ENCODE assay signal across 8 cellular contexts in the genomic region with DNA sequence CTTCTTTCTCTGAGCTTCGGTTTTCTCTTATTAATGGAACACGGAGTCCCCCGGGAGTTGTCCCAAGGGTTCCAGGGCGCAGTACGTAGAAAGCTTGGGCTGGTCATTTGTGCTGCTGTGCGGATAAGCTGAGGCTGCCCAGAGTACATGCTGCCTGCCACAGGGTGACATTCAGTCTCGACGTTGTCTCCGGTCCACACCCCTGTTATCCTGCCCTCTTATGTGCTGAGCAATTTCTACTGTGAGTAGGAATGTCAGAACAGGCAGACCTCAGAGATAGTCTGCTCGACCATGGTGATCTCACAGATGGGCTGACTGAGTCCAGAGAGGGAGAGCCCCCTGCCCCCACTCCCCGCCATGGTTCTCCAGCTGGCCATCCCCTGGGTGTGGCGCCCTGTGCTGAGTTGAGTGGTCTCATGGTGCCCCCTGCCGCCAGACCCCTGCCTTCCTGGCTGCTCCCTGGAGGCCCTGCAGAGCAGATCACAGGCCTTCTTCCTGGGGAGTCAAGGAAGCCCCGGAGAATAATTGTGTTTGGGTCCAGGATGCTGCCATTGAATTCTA.
DNase-seq lines count a peak whose midpoint lies in the region; ATAC-seq and TF ChIP-seq lines count a peak whose summit lies in the region.

No MANE protein-coding gene starts in this region.

- no peaks in the 10 kb centered on the region for H3K9me3 Mint-ChIP-seq in naive thymus-derived CD4-positive, alpha-beta T cell

- no peaks in the 10 kb centered on the region for H3F3A ChIP-seq in OCI-LY1 (ENCODE audit: insufficient read depth, low read length)

- H3K4me3 ChIP-seq in BLaER1 (no peak overlapping the region), OCI-LY1 (ENCODE audit: low read depth, low read length, poor library complexity, severe bottlenecking) (no peak overlapping the region), esophagus muscularis mucosa (no peak overlapping the region)
- no peak overlapping the region for H3K4me3 ChIP-seq in naive thymus-derived CD4-positive, alpha-beta T cell (ENCODE audit: low read length)

- no peak for TF ChIP-seq POLR2A in esophagus muscularis mucosa (IDR thresholded peaks at IDR 0.05; ENCODE audit: low read depth)

- H3K9ac ChIP-seq in BLaER1 (0 out of 2 replicates have a peak overlapping the region, but pooled peaks have one; percentile 61), OCI-LY1 (ENCODE audit: low read length) (no peak overlapping the region)

- peak overlapping the region in 4 of 9 donors; percentile 10 to 83 (median 22) for H3K27ac Mint-ChIP-seq in naive thymus-derived CD4-positive, alpha-beta T cell
- H3K27ac Mint-ChIP-seq in T-helper 17 cell, result no peak overlapping the region

- peak; percentile 68 for TF ChIP-seq CTCF in OCI-LY1 (IDR thresholded peaks at IDR 0.05; ENCODE audit: low read length)
- peak; percentile 36 to 48 (median 40) for TF ChIP-seq CTCF in esophagus muscularis mucosa (IDR thresholded peaks at IDR 0.05)

- peak overlapping the region; percentile 72 for H3K27ac ChIP-seq in BLaER1
- no peak overlapping the region for H3K27ac ChIP-seq in OCI-LY1 (ENCODE audit: low read depth, low read length, poor library complexity, severe bottlenecking)
- peak overlapping the region; percentile 28 to 57 (median 42) for H3K27ac ChIP-seq in esophagus muscularis mucosa (replicated peaks in 1 of 4)
- H3K27ac ChIP-seq in naive thymus-derived CD4-positive, alpha-beta T cell (ENCODE audit: low read depth, low read length), result no peak overlapping the region

- POLR2A ChIA-PET in naive thymus-derived CD4-positive, alpha-beta T cell (lab: Charles Lee), result interaction anchor here (0.6 kb wide), 1 partner anchor 747 kb away, joined by 4 read pairs; no protein-coding TSS in a partner anchor

- H3K9me3 ChIP-seq in BLaER1 (no peaks in the 10 kb centered on the region), OCI-LY1 (ENCODE audit: low read length) (no peaks in the 10 kb centered on the region), esophagus muscularis mucosa (no peaks in the 10 kb centered on the region), T-helper 17 cell (ENCODE audit: control insufficient read depth, low read length, poor library complexity, severe bottlenecking) (no peaks in the 10 kb centered on the region)
- no peaks in the 10 kb centered on the region for H3K9me3 ChIP-seq in naive thymus-derived CD4-positive, alpha-beta T cell (ENCODE audit: control insufficient read depth in 2 of 3, low read length in 3 of 3)

- H3K27me3 ChIP-seq in BLaER1, result no peaks in the 10 kb centered on the region
- H3K27me3 ChIP-seq in OCI-LY1 (ENCODE audit: insufficient read depth, low read length), result no peaks in the 10 kb centered on the region
- no peaks in the 10 kb centered on the region for H3K27me3 ChIP-seq in esophagus muscularis mucosa
- H3K27me3 ChIP-seq in naive thymus-derived CD4-positive, alpha-beta T cell (ENCODE audit: control insufficient read depth in 2 of 2, insufficient read depth in 2 of 2, low read length in 2 of 2), result no peaks in the 10 kb centered on the region

- H3K27me3 Mint-ChIP-seq in naive thymus-derived CD4-positive, alpha-beta T cell, result no peaks in the 10 kb centered on the region
- no peaks in the 10 kb centered on the region for H3K27me3 Mint-ChIP-seq in T-helper 17 cell

- H4K20me1 ChIP-seq in BLaER1 (no peaks in the 10 kb centered on the region), OCI-LY1 (ENCODE audit: insufficient read depth, low read length) (no peaks in the 10 kb centered on the region)

- CTCF ChIA-PET in naive thymus-derived CD4-positive, alpha-beta T cell (lab: Charles Lee), result interaction anchor here (2.3 to 6.0 kb wide), 3 partner anchors 68 to 186 kb away, joined by 9 to 80 read pairs (median 18); a partner anchor contains a TSS

- DNase-seq in esophagus muscularis mucosa (ENCODE audit: extremely low spot score) (no peak), NCI-H2171 (lab: John Stamatoyannopoulos, UW) (no peak), T-helper 17 cell (no peak)
- DNase-seq in naive thymus-derived CD4-positive, alpha-beta T cell, result peak in 1 of 9 donors; percentile 18

- peaks cover 0 to 19% (median 8%) of the 10 kb centered on the region in 5 donors for H3K36me3 Mint-ChIP-seq in naive thymus-derived CD4-positive, alpha-beta T cell
- H3K36me3 Mint-ChIP-seq in T-helper 17 cell (ENCODE audit: low read depth), result no peaks in the 10 kb centered on the region

- H3K79me2 ChIP-seq in OCI-LY1 (ENCODE audit: insufficient read depth, low read length), result no peaks in the 10 kb centered on the region

- H3K36me3 ChIP-seq in BLaER1 (peaks cover 20% of the 10 kb centered on the region), OCI-LY1 (ENCODE audit: insufficient read depth, low read length) (peaks cover 10% of the 10 kb centered on the region), esophagus muscularis mucosa (peaks cover 12 to 32% (median 26%) of the 10 kb centered on the region in 4 donors)
- H3K36me3 ChIP-seq in naive thymus-derived CD4-positive, alpha-beta T cell (ENCODE audit: control insufficient read depth in 2 of 3, insufficient read depth in 3 of 3, low read length in 3 of 3), result peaks cover 0 to 45% (median 0%) of the 10 kb centered on the region in 3 experiments

- H3K4me1 ChIP-seq in BLaER1 (peaks cover 90% of the 10 kb centered on the region), OCI-LY1 (ENCODE audit: insufficient read depth, low read length, severe bottlenecking) (peaks cover 6% of the 10 kb centered on the region), esophagus muscularis mucosa (peaks cover 60 to 78% (median 71%) of the 10 kb centered on the region in 4 donors)
- peaks cover 5 to 8% of the 10 kb centered on the region in 2 donors for H3K4me1 ChIP-seq in naive thymus-derived CD4-positive, alpha-beta T cell (ENCODE audit: control insufficient read depth in 2 of 2, insufficient read depth in 2 of 2, low read length in 2 of 2)

- no peak for TF ChIP-seq EP300 in esophagus muscularis mucosa (IDR thresholded peaks at IDR 0.05)

- 75% methylated on average over 13 of the region's 14 CpGs for WGBS in esophagus muscularis mucosa

- peaks cover 26 to 70% (median 44%) of the 10 kb centered on the region in 7 donors for H3K4me1 Mint-ChIP-seq in naive thymus-derived CD4-positive, alpha-beta T cell
- H3K4me1 Mint-ChIP-seq in T-helper 17 cell, result peaks cover 48% of the 10 kb centered on the region

- ATAC-seq in naive thymus-derived CD4-positive, alpha-beta T cell, result peak; percentile 26
- ATAC-seq in GM21526 (IDR thresholded peaks at IDR 0.05; ENCODE audit: low FRiP score, unreplicated experiment), result no peak
- ATAC-seq in T-helper 17 cell, result no peak
- ATAC-seq in HG02852 (IDR thresholded peaks at IDR 0.05; ENCODE audit: unreplicated experiment), result no peak

- H3K4me3 Mint-ChIP-seq in naive thymus-derived CD4-positive, alpha-beta T cell, result no peak overlapping the region
- H3K4me3 Mint-ChIP-seq in T-helper 17 cell, result no peak overlapping the region

- no peaks in the 10 kb centered on the region for H3K9me2 ChIP-seq in OCI-LY1 (ENCODE audit: low read depth, low read length)

- H2AFZ ChIP-seq in OCI-LY1 (ENCODE audit: low read length), result no peak overlapping the region

- H3K4me2 ChIP-seq in BLaER1 (peak overlapping the region; percentile 75), OCI-LY1 (ENCODE audit: low read length) (no peak overlapping the region)

- intact Hi-C loops in esophagus muscularis mucosa (cut with DNase I), result no loop called here
- intact Hi-C loops in naive thymus-derived CD4-positive, alpha-beta T cell (cut with micrococcal nuclease), result no loop called here

Comparison
In these comparisons a context has a peak if more than half of its experiments do, and no peak if none do; other contexts are left out.
1. H3K27ac ChIP-seq: peak in BLaER1 (single experiment) and esophagus muscularis mucosa (4 of 4); none in OCI-LY1 (single experiment) and naive thymus-derived CD4-positive, alpha-beta T cell (single experiment).